21 cellular contexts compared by ENCODE assay signal in the genomic region with DNA sequence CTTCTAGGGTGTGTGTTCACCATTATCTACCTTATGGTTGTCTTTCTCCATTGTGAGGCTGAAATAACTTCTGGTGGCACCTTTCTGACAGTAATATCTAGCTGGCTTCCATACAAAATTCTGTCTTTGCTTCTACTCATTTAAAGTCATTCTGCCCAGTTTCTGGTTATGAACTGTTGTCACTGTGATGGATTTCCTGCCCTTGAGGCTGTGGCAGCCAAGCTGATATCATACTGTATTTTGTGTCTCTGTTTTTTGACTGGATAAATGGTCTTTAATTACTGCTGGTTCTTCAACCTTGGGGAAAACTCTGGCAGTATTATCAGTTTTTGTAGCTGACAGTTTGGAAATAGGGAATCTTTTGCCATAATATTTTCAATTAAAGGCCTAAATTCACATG.
A peak's percentile ranks its signal among the peaks of the same experiment; 100 is the strongest.
DNase-seq lines count a peak whose midpoint lies in the region; ATAC-seq, FAIRE-seq and TF ChIP-seq lines count a peak whose summit lies in the region.
"Had no signal": no experiment of that assay in that cellular context is flagged by ENCODE, and none has a peak within 500 bp of the region (broad histone marks: within the 10 kb centered on the region; RNA-seq: fewer than 3 reads in every experiment).

No MANE protein-coding gene starts in this region.

- H3K9ac ChIP-seq in SK-N-SH = no peak overlapping the region
- H3K9ac ChIP-seq in Loucy (ENCODE audit: low read depth, low read length, poor library complexity, severe bottlenecking) = no peak overlapping the region
- H3K9ac ChIP-seq: BLaER1 treated with 17β-estradiol and CSF1 and Interleukin-3, amounts not matched to agents 10 nM and 100 nM had no signal

- FAIRE-seq in GM12892 (lab: Jason Lieb, UNC) = no peak
- FAIRE-seq: D721Med, G401.6, GM12891, GM18507 had no signal

- H3K4me1 ChIP-seq in SK-N-SH (ENCODE audit: control insufficient read depth in 1 of 2, insufficient read depth in 2 of 2, low read depth in 1 of 2, low read length in 1 of 2) = peaks cover 0 to 17% of the 10 kb centered on the region in 2 experiments; a peak in 2 of 4 replicates
- H3K4me1 ChIP-seq in Loucy (ENCODE audit: insufficient read depth, low read length, poor library complexity, severe bottlenecking) = peaks cover 12% of the 10 kb centered on the region
- H3K4me1 ChIP-seq: BLaER1 treated with 17β-estradiol and CSF1 and Interleukin-3, amounts not matched to agents 10 nM and 100 nM; Caco-2 had no signal

- no peaks in the 10 kb centered on the region for H4K20me1 ChIP-seq in SK-N-SH (ENCODE audit: insufficient read depth)
- H4K20me1 ChIP-seq in Loucy (ENCODE audit: insufficient read depth, low read length, poor library complexity, severe bottlenecking) = no peaks in the 10 kb centered on the region
- H4K20me1 ChIP-seq: BLaER1 treated with 17β-estradiol and CSF1 and Interleukin-3, amounts not matched to agents 10 nM and 100 nM had no signal

- no peaks in the 10 kb centered on the region for H3K9me2 ChIP-seq in SK-N-SH
- no peaks in the 10 kb centered on the region for H3K9me2 ChIP-seq in Loucy (replicated peaks; ENCODE audit: low read depth, low read length)

- H3K27me3 ChIP-seq in SK-N-SH (ENCODE audit: insufficient read depth) = no peaks in the 10 kb centered on the region
- no peaks in the 10 kb centered on the region for H3K27me3 ChIP-seq in Loucy (ENCODE audit: insufficient read depth, low read length, poor library complexity, severe bottlenecking)
- H3K27me3 ChIP-seq: BLaER1 treated with 17β-estradiol and CSF1 and Interleukin-3, amounts not matched to agents 10 nM and 100 nM had no signal

- H3F3A ChIP-seq in SK-N-SH (replicated peaks; ENCODE audit: insufficient read depth) = no peaks in the 10 kb centered on the region
- H3F3A ChIP-seq in Loucy (ENCODE audit: low read depth) = peaks cover 10% of the 10 kb centered on the region

- TF ChIP-seq CTCF in SK-N-SH (IDR thresholded peaks at IDR 0.05) = no peak
- no peak for TF ChIP-seq CTCF in Loucy (conservative IDR thresholded peaks at IDR 0.05; ENCODE audit: low read length)

- POLR2A ChIA-PET in SK-N-SH (lab: Yijun Ruan, JAX) = interaction anchor here (1.1 kb wide), 1 partner anchor 9 kb away, joined by 3 read pairs; no protein-coding TSS in a partner anchor

- peak in 1 of 2 experiments; percentile 94; a peak in 2 of 4 replicates for TF ChIP-seq EP300 in SK-N-SH (IDR thresholded peaks at IDR 0.05; ENCODE audit: borderline replicate concordance in 1 of 2, low read depth in 1 of 2, low read length in 1 of 2)

- peak; percentile 57 for DNase-seq in SK-N-SH
- peak; percentile 28 for DNase-seq in SK-N-DZ (ENCODE audit: low spot score)
- no peak for DNase-seq in GM12892 (ENCODE audit: insufficient read length)
- no peak for DNase-seq in NCI-H187 (lab: John Stamatoyannopoulos, UW)
- DNase-seq in germinal center (ENCODE audit: low spot score) = no peak
- DNase-seq: 8988T; ACHN; Caco-2; Calu3; CD4-positive, alpha-beta T cell; CD8-positive, alpha-beta T cell; DMS79 treated with DMSO at 0.1 percent for 48 hours; GF-D8 had no signal

- peak overlapping the region in 1 of 2 experiments; percentile 85; a peak in 2 of 4 replicates for H3K27ac ChIP-seq in SK-N-SH (ENCODE audit: low read depth in 2 of 2, low read length in 1 of 2)
- H3K27ac ChIP-seq: BLaER1 treated with 17β-estradiol and CSF1 and Interleukin-3, amounts not matched to agents 10 nM and 100 nM; C4-2B had no signal

- CTCF ChIA-PET in SK-N-SH (lab: Yijun Ruan, JAX) = no interaction called here

- H3K79me2 ChIP-seq in SK-N-SH (ENCODE audit: insufficient read depth) (no peaks in the 10 kb centered on the region; the same call in 1 of the 2 replicates), Loucy (ENCODE audit: insufficient read depth, low read length) (no peaks in the 10 kb centered on the region)

- H3K36me3 ChIP-seq in SK-N-SH (replicated peaks in 1 of 2; ENCODE audit: control insufficient read depth in 1 of 2, insufficient read depth in 2 of 2, low read length in 1 of 2) = peaks cover 0 to 5% of the 10 kb centered on the region in 2 experiments
- H3K36me3 ChIP-seq in Loucy (ENCODE audit: insufficient read depth, low read length) = no peaks in the 10 kb centered on the region
- H3K36me3 ChIP-seq: BLaER1 treated with 17β-estradiol and CSF1 and Interleukin-3, amounts not matched to agents 10 nM and 100 nM had no signal

- peak; percentile 39 for TF ChIP-seq RAD21 in SK-N-SH (IDR thresholded peaks at IDR 0.05; ENCODE audit: low read length)

- no peaks in the 10 kb centered on the region for H3K9me3 ChIP-seq in SK-N-SH
- 0 out of 2 replicates have a peak, but pooled peaks cover 7% of the 10 kb centered on the region for H3K9me3 ChIP-seq in Loucy (ENCODE audit: insufficient read depth, low read depth, low read length)
- H3K9me3 ChIP-seq: Caco-2 had no signal

- no peak overlapping the region for H3K4me2 ChIP-seq in SK-N-SH
- no peak overlapping the region for H3K4me2 ChIP-seq in Loucy (ENCODE audit: low read depth, low read length, poor library complexity, severe bottlenecking)
- H3K4me2 ChIP-seq: BLaER1 treated with 17β-estradiol and CSF1 and Interleukin-3, amounts not matched to agents 10 nM and 100 nM had no signal

- no peak for TF ChIP-seq POLR2A in GM12892 (IDR thresholded peaks at IDR 0.05; ENCODE audit: low read depth, low read length)

- H2AFZ ChIP-seq in SK-N-SH (ENCODE audit: low read depth) = no peak overlapping the region
- H2AFZ ChIP-seq in Loucy (ENCODE audit: low read length) = peak overlapping the region; percentile 39; the same call in 1 of the 2 replicates

- no peak overlapping the region for H3K4me3 ChIP-seq in SK-N-SH (ENCODE audit: low read depth in 2 of 2, low read length in 1 of 2)
- no peak overlapping the region for H3K4me3 ChIP-seq in Loucy (ENCODE audit: low read length, poor library complexity, severe bottlenecking)
- H3K4me3 ChIP-seq: BLaER1 treated with 17β-estradiol and CSF1 and Interleukin-3, amounts not matched to agents 10 nM and 100 nM had no signal

- ATAC-seq in SK-N-SH treated with all-trans-retinoic acid at 6 μM for 48 hours = no peak
- ATAC-seq: CD8-positive, alpha-beta T cell had no signal

TF ChIP-seq in SK-N-SH, 30 proteins besides CTCF, POLR2A, EP300 and RAD21 (continues in another document):
- TF ChIP-seq FOXJ3 (CRISPR knock-in tag; IDR thresholded peaks at IDR 0.05) = peak; percentile 79
- no peak for TF ChIP-seq CHD2 (IDR thresholded peaks at IDR 0.05; ENCODE audit: low read length, partially characterized antibody)
- no peak for TF ChIP-seq SMC3 (IDR thresholded peaks at IDR 0.05; ENCODE audit: low read depth, low read length)
- peak; percentile 81 for TF ChIP-seq RCOR1 (IDR thresholded peaks at IDR 0.05; ENCODE audit: low read length)
- TF ChIP-seq, protein P1, sequence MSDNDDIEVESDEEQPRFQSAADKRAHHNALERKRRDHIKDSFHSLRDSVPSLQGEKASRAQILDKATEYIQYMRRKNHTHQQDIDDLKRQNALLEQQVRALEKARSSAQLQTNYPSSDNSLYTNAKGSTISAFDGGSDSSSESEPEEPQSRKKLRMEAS (IDR thresholded peaks at IDR 0.05; ENCODE audit: low read depth) = no peak
- TF ChIP-seq TEAD4 (IDR thresholded peaks at IDR 0.05; ENCODE audit: borderline replicate concordance, insufficient read depth) = no peak
- TF ChIP-seq JUND (IDR thresholded peaks at IDR 0.05) = no peak
- TF ChIP-seq FOSL2 (IDR thresholded peaks at IDR 0.05; ENCODE audit: borderline replicate concordance, low read depth) = no peak
- TF ChIP-seq POLR2AphosphoS5 (IDR thresholded peaks at IDR 0.05; ENCODE audit: low read depth, low read length) = no peak
- TF ChIP-seq EZH2phosphoT487 (IDR thresholded peaks at IDR 0.05; ENCODE audit: borderline replicate concordance, low read depth) = no peak
- TF ChIP-seq, protein P2, sequence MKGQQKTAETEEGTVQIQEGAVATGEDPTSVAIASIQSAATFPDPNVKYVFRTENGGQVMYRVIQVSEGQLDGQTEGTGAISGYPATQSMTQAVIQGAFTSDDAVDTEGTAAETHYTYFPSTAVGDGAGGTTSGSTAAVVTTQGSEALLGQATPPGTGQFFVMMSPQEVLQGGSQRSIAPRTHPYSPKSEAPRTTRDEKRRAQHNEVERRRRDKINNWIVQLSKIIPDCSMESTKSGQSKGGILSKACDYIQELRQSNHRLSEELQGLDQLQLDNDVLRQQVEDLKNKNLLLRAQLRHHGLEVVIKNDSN (IDR thresholded peaks at IDR 0.05; ENCODE audit: borderline replicate concordance, low read depth) = no peak
- no peak for TF ChIP-seq RXRA (IDR thresholded peaks at IDR 0.05; ENCODE audit: borderline replicate concordance, low read depth)
- no peak for TF ChIP-seq SIN3A (IDR thresholded peaks at IDR 0.05; ENCODE audit: borderline replicate concordance, low read depth, low read length)

TF ChIP-seq in SK-N-SH treated with all-trans-retinoic acid at 6 μM for 48 hours, 23 proteins besides CTCF, POLR2A, EP300 and RAD21 (continues in another document):
- TF ChIP-seq SNAI2 (CRISPR knock-in tag; IDR thresholded peaks at IDR 0.05) = no peak
- no peak for TF ChIP-seq GLIS3 (CRISPR knock-in tag; IDR thresholded peaks at IDR 0.05)
- no peak for TF ChIP-seq ZFP3 (CRISPR knock-in tag; IDR thresholded peaks at IDR 0.05)
- TF ChIP-seq, protein P3, sequence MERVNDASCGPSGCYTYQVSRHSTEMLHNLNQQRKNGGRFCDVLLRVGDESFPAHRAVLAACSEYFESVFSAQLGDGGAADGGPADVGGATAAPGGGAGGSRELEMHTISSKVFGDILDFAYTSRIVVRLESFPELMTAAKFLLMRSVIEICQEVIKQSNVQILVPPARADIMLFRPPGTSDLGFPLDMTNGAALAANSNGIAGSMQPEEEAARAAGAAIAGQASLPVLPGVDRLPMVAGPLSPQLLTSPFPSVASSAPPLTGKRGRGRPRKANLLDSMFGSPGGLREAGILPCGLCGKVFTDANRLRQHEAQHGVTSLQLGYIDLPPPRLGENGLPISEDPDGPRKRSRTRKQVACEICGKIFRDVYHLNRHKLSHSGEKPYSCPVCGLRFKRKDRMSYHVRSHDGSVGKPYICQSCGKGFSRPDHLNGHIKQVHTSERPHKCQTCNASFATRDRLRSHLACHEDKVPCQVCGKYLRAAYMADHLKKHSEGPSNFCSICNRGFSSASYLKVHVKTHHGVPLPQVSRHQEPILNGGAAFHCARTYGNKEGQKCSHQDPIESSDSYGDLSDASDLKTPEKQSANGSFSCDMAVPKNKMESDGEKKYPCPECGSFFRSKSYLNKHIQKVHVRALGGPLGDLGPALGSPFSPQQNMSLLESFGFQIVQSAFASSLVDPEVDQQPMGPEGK (CRISPR knock-in tag; IDR thresholded peaks at IDR 0.05; ENCODE audit: borderline replicate concordance) = no peak
- no peak for TF ChIP-seq ARNTL (CRISPR knock-in tag; IDR thresholded peaks at IDR 0.05; ENCODE audit: borderline replicate concordance, low read depth)
- TF ChIP-seq PPARA (CRISPR knock-in tag; IDR thresholded peaks at IDR 0.05; ENCODE audit: borderline replicate concordance) = no peak
- TF ChIP-seq ZC3H10 (CRISPR knock-in tag; IDR thresholded peaks at IDR 0.05) = no peak
- no peak for TF ChIP-seq CSDC2 (CRISPR knock-in tag; IDR thresholded peaks at IDR 0.05)
- TF ChIP-seq ZNF8 (CRISPR knock-in tag; IDR thresholded peaks at IDR 0.05) = no peak

Comparison
In these comparisons a context has a peak if more than half of its experiments do, and no peak if none do; other contexts are left out.
1. DNase-seq: peak in SK-N-SH (single experiment) and SK-N-DZ (single experiment); none in GM12892 (single experiment), NCI-H187 (0 of 2) and germinal center (single experiment).